1 cellular context compared by ENCODE assay signal in genomic region chr22:20262582-20263147, GRCh38.
TF ChIP-seq lines count a peak whose summit lies in the region.

No MANE protein-coding gene starts in this region.

TF ChIP-seq in K562, 482 proteins besides CTCF, POLR2A, EP300 and RAD21 (continued from another document):
- no peak for TF ChIP-seq E4F1 (CRISPR knock-in tag; IDR thresholded peaks at IDR 0.05; ENCODE audit: borderline replicate concordance)
- TF ChIP-seq THRAP3 (IDR thresholded peaks at IDR 0.05; ENCODE audit: borderline replicate concordance) = no peak
